Comparison of ENCODE assay signal across 8 cellular contexts in genomic region chr5:180670586-180671359, GRCh38. TPM values are rescaled to one million over a fixed set of nuclear protein-coding genes. Genes with fewer than 3 reads are reported as not detected.
A peak's percentile ranks its signal among the peaks of the same experiment; 100 is the strongest.
DNase-seq lines count a peak whose midpoint lies in the region; ATAC-seq and TF ChIP-seq lines count a peak whose summit lies in the region.

No MANE protein-coding gene starts in this region.

- TF ChIP-seq RAD21 in Ishikawa (IDR thresholded peaks at IDR 0.05; ENCODE audit: low read depth) = peak; percentile 75

- peak; percentile 76 for DNase-seq in DMS53 (lab: John Stamatoyannopoulos, UW)
- DNase-seq in SK-N-DZ (ENCODE audit: low spot score) = peak; percentile 51
- DNase-seq in astrocyte of the hippocampus (ENCODE audit: low read depth, low spot score) = peak; percentile 66
- DNase-seq in inferior parietal cortex (ENCODE audit: extremely low spot score) = peak; percentile 85
- peak; percentile 34 for DNase-seq in stimulated activated CD4-positive, alpha-beta T cell treated with anti-CD3 and anti-CD28 coated beads, Interleukin-2, amount 100 ng/mL, for 4 hours (ENCODE audit: low read depth)
- DNase-seq in HuH-7 (ENCODE audit: low spot score) = no peak

- no peak for ATAC-seq in HG02798 (IDR thresholded peaks at IDR 0.05; ENCODE audit: poor library complexity, unreplicated experiment)

- TF ChIP-seq EP300 in Ishikawa (IDR thresholded peaks at IDR 0.05; ENCODE audit: borderline replicate concordance) = no peak

TF ChIP-seq in Ishikawa, 13 proteins besides CTCF, POLR2A, EP300 and RAD21:
- peak; percentile 68 for TF ChIP-seq NFIC (IDR thresholded peaks at IDR 0.05)
- TF ChIP-seq ZBTB7A (IDR thresholded peaks at IDR 0.05; ENCODE audit: low read depth) = no peak
- TF ChIP-seq REST (IDR thresholded peaks at IDR 0.05; ENCODE audit: low read depth) = no peak
- no peak for TF ChIP-seq YY1 (IDR thresholded peaks at IDR 0.05; ENCODE audit: low read depth)

RNA-seq across cellular contexts. Expression of gene FLT4, which starts 21.4 kb away (rescaled TPM):
- 1.2 and 1.5 TPM in 2 replicates for polyA plus RNA-seq in SK-N-DZ (2014; cell fraction: cytosol; rRNA removed)
- polyA plus RNA-seq in SK-N-DZ (2014; cell fraction: nucleus; rRNA removed) = 1.3 and 5.8 TPM in 2 replicates
